10 cellular contexts compared by ENCODE assay signal in genomic region chr16:4319454-4319853, GRCh38. TPM values are rescaled to one million over a fixed set of nuclear protein-coding genes. Genes with fewer than 3 reads are reported as not detected.
DNase-seq lines count a peak whose midpoint lies in the region; ATAC-seq, FAIRE-seq and TF ChIP-seq lines count a peak whose summit lies in the region.
"Had no signal": no experiment of that assay in that cellular context is flagged by ENCODE, and none has a peak within 500 bp of the region (broad histone marks: within the 10 kb centered on the region; RNA-seq: fewer than 3 reads in every experiment).

No MANE protein-coding gene starts in this region.

- no peak overlapping the region for H3K27ac ChIP-seq in keratinocyte (ENCODE audit: control insufficient read depth, insufficient read depth, low read length)
- peak overlapping the region; percentile 21 to 94 (median 93) for H3K27ac ChIP-seq in thyroid gland

- H3K9me3 ChIP-seq in keratinocyte (ENCODE audit: control insufficient read depth, low read depth, low read length) (no peaks in the 10 kb centered on the region), thyroid gland (no peaks in the 10 kb centered on the region)
- H3K9me3 ChIP-seq: left lung had no signal

- H3K4me2 ChIP-seq in keratinocyte (ENCODE audit: control insufficient read depth, extremely low read depth, insufficient read depth, low read depth, low read length): peak overlapping the region; percentile 56

- H3K36me3 ChIP-seq in keratinocyte (ENCODE audit: control insufficient read depth in 2 of 2, extremely low read depth in 1 of 2, insufficient read depth in 2 of 2, low read length in 2 of 2) (no peaks in the 10 kb centered on the region), thyroid gland (no peaks in the 10 kb centered on the region)
- H3K36me3 ChIP-seq: left lung had no signal

- peaks cover 46% of the 10 kb centered on the region for H3K4me1 ChIP-seq in keratinocyte (ENCODE audit: control insufficient read depth, extremely low read depth, insufficient read depth, low read length)
- peaks cover 76 to 80% of the 10 kb centered on the region in 2 donors for H3K4me1 ChIP-seq in thyroid gland

- H3K27me3 ChIP-seq in keratinocyte (ENCODE audit: control insufficient read depth, extremely low read depth, insufficient read depth, low read length): peaks cover 7% of the 10 kb centered on the region
- H3K27me3 ChIP-seq in thyroid gland: no peaks in the 10 kb centered on the region

- no peak for TF ChIP-seq CTCF in keratinocyte (optimal IDR thresholded peaks at IDR 0.05 in 1 of 3, IDR thresholded peaks at IDR 0.05 in 1 of 3, conservative IDR thresholded peaks at IDR 0.05 in 1 of 3; ENCODE audit: extremely low read depth in 1 of 3, insufficient read depth in 2 of 3, low read length in 3 of 3)
- TF ChIP-seq CTCF in thyroid gland (IDR thresholded peaks at IDR 0.05): no peak

- peak; percentile 58 for ATAC-seq in activated CD4-positive, alpha-beta T cell treated with anti-CD3 and anti-CD28 coated beads for 36 hours
- ATAC-seq: left lung had no signal

- no peak overlapping the region for H3K9ac ChIP-seq in keratinocyte (ENCODE audit: control insufficient read depth, extremely low read depth, insufficient read depth, low read length)

- CTCF ChIA-PET in activated CD4-positive, alpha-beta T cell treated with anti-CD3 and anti-CD28 coated beads for 36 hours (lab: Charles Lee): interaction anchor here (1.6 to 2.8 kb wide), 2 partner anchors 9 to 11 kb away, joined by 5 to 7 read pairs; no protein-coding TSS in a partner anchor

- H3K79me2 ChIP-seq in keratinocyte (ENCODE audit: control insufficient read depth, insufficient read depth, low read length): peaks cover 66% of the 10 kb centered on the region

- intact Hi-C loops in activated CD4-positive, alpha-beta T cell treated with anti-CD3 and anti-CD28 coated beads for 36 hours (cut with DNase I, micrococcal nuclease): no loop called here
- intact Hi-C loops in thyroid gland (cut with DNase I): no loop called here

- dilution Hi-C loops in keratinocyte (cut with MboI; ENCODE audit: extremely low pct_ligation_motif_present, low sequenced_read_pairs): no loop called here

- 44% methylated on average over 9 of the region's 13 CpGs; no CpG with 5 or more reads in 1 of the 2 donors for WGBS in thyroid gland, 2 donors

- DNase-seq in activated CD4-positive, alpha-beta T cell treated with anti-CD3 and anti-CD28 coated beads for 36 hours: peak; percentile 72
- no peak for DNase-seq in activated CD4-positive, alpha-beta T cell treated with anti-CD3 and anti-CD28 coated beads for 1 hour
- DNase-seq in activated CD8-positive, alpha-beta memory T cell treated with anti-CD3 and anti-CD28 coated beads for 24 hours: peak; percentile 86
- DNase-seq in keratinocyte (ENCODE audit: low read depth, low spot score) (no peak), thyroid gland (peak; percentile 53 to 62), KBM-7 (no peak), NCI-H1930 (lab: John Stamatoyannopoulos, UW) (no peak), SKM-1 (lab: John Stamatoyannopoulos, UW; ENCODE audit: unreplicated experiment) (no peak)

- H3K36me3 Mint-ChIP-seq in activated CD4-positive, alpha-beta T cell treated with anti-CD3 and anti-CD28 coated beads for 36 hours (ENCODE audit: low read depth): no peaks in the 10 kb centered on the region

- H3K9me1 ChIP-seq in keratinocyte (ENCODE audit: control insufficient read depth, extremely low read depth, insufficient read depth, low read length): peaks cover 2% of the 10 kb centered on the region

- H3K27me3 Mint-ChIP-seq in activated CD4-positive, alpha-beta T cell treated with anti-CD3 and anti-CD28 coated beads for 36 hours: peaks cover 6% of the 10 kb centered on the region

- FAIRE-seq in keratinocyte (lab: Jason Lieb, UNC): no peak

- H2AFZ ChIP-seq in keratinocyte (ENCODE audit: control insufficient read depth, low read length): no peak overlapping the region

- POLR2A ChIA-PET in activated CD4-positive, alpha-beta T cell treated with anti-CD3 and anti-CD28 coated beads for 36 hours (lab: Charles Lee): no interaction called here

- H3K4me3 Mint-ChIP-seq in activated CD4-positive, alpha-beta T cell treated with anti-CD3 and anti-CD28 coated beads for 36 hours: no peak overlapping the region

- peaks cover 7% of the 10 kb centered on the region for H4K20me1 ChIP-seq in keratinocyte (ENCODE audit: control insufficient read depth, extremely low read depth, insufficient read depth, low read length)

- H3K4me3 ChIP-seq in keratinocyte (ENCODE audit: control insufficient read depth in 2 of 3, extremely low read depth in 1 of 3, insufficient read depth in 2 of 3, low read depth in 1 of 3, low read length in 3 of 3): peak overlapping the region in 1 of 3 experiments; percentile 27
- no peak overlapping the region for H3K4me3 ChIP-seq in thyroid gland (replicated peaks in 1 of 3)
- H3K4me3 ChIP-seq: left lung, SK-N-MC had no signal

- TF ChIP-seq POLR2A in thyroid gland (IDR thresholded peaks at IDR 0.05): no peak

- no peak overlapping the region for H3K27ac Mint-ChIP-seq in activated CD4-positive, alpha-beta T cell treated with anti-CD3 and anti-CD28 coated beads for 36 hours

- H3K4me1 Mint-ChIP-seq in activated CD4-positive, alpha-beta T cell treated with anti-CD3 and anti-CD28 coated beads for 36 hours: peaks cover 8% of the 10 kb centered on the region

- H3K9me3 Mint-ChIP-seq in activated CD4-positive, alpha-beta T cell treated with anti-CD3 and anti-CD28 coated beads for 36 hours (ENCODE audit: low read depth): no peaks in the 10 kb centered on the region

- in situ Hi-C loops in KBM-7 (cut with MboI; ENCODE audit: low pct_unique_long_range_greater_than_20kb, low sequenced_read_pairs): no loop called here

RNA-seq across cellular contexts. Expression of gene GLIS2, which starts 3.6 kb away (rescaled TPM):
- under 1 TPM; 0.27 to 0.30 TPM for total RNA-seq in activated CD4-positive, alpha-beta T cell treated with anti-CD3 and anti-CD28 coated beads for 36 hours
- polyA plus RNA-seq in keratinocyte: 0.63 to 2.3 TPM (median 1.0 TPM) in 3 replicates
- polyA plus RNA-seq in keratinocyte (2011; ENCODE audit: low read depth): 1.1 TPM
- polyA plus RNA-seq in keratinocyte (2011; cell fraction: cytosol; rRNA removed): 1.6 and 3.7 TPM in 2 replicates
- polyA plus RNA-seq in keratinocyte (2011; cell fraction: nucleus; rRNA removed): 4.6 and 5.9 TPM in 2 replicates
- 2.9 and 5.1 TPM in 2 replicates for polyA plus RNA-seq in keratinocyte (2012; ENCODE audit: low replicate concordance)
- polyA minus RNA-seq in keratinocyte: 1.7 to 9.7 TPM (median 1.9 TPM) in 3 replicates
- polyA minus RNA-seq in keratinocyte (2011; cell fraction: cytosol; rRNA and poly(A)+ RNA removed): 6.5 TPM
- polyA minus RNA-seq in keratinocyte (2011; cell fraction: nucleus; rRNA and poly(A)+ RNA removed): 2.2 TPM in 2 replicates
- 1 to 10 TPM; 5.5 to 7.6 (median 6.7) TPM for total RNA-seq in thyroid gland

RNA-seq across cellular contexts. Expression of gene PAM16, which starts 31.7 kb away (rescaled TPM):
- 10 to 100 TPM; 62.8 to 67.8 TPM for total RNA-seq in activated CD4-positive, alpha-beta T cell treated with anti-CD3 and anti-CD28 coated beads for 36 hours
- polyA plus RNA-seq in keratinocyte: 25.0 to 41.2 TPM (median 32.7 TPM) in 3 replicates
- polyA plus RNA-seq in keratinocyte (2011; ENCODE audit: low read depth): 22.4 TPM
- 15.6 and 27.6 TPM in 2 replicates for polyA plus RNA-seq in keratinocyte (2011; cell fraction: cytosol; rRNA removed)
- 29.2 and 38.2 TPM in 2 replicates for polyA plus RNA-seq in keratinocyte (2011; cell fraction: nucleus; rRNA removed)
- 33.9 and 36.4 TPM in 2 replicates for polyA plus RNA-seq in keratinocyte (2012; ENCODE audit: low replicate concordance)
- polyA minus RNA-seq in keratinocyte: 7.3 to 8.6 TPM (median 8.0 TPM) in 3 replicates
- polyA minus RNA-seq in keratinocyte (2011; cell fraction: cytosol; rRNA and poly(A)+ RNA removed): 15.9 TPM
- 9.5 and 11.3 TPM in 2 replicates for polyA minus RNA-seq in keratinocyte (2011; cell fraction: nucleus; rRNA and poly(A)+ RNA removed)
- total RNA-seq in thyroid gland: 10 to 100 TPM in 3 of 4 donors, 1 to 10 TPM in 1; 5.6 to 60.2 (median 27.3) TPM

RNA-seq across cellular contexts. Expression of gene TFAP4, which starts 46.6 kb away (rescaled TPM):
- total RNA-seq in activated CD4-positive, alpha-beta T cell treated with anti-CD3 and anti-CD28 coated beads for 36 hours: 10 to 100 TPM; 31.0 to 42.4 TPM
- polyA plus RNA-seq in keratinocyte: 4.9 to 9.2 TPM (median 6.7 TPM) in 3 replicates
- polyA plus RNA-seq in keratinocyte (2011; ENCODE audit: low read depth): 6.1 TPM
- polyA plus RNA-seq in keratinocyte (2011; cell fraction: cytosol; rRNA removed): 2.0 and 3.6 TPM in 2 replicates
- 3.5 and 4.4 TPM in 2 replicates for polyA plus RNA-seq in keratinocyte (2011; cell fraction: nucleus; rRNA removed)
- 5.0 and 10.4 TPM in 2 replicates for polyA plus RNA-seq in keratinocyte (2012; ENCODE audit: low replicate concordance)
- 7.8 to 17.9 TPM (median 17.2 TPM) in 3 replicates for polyA minus RNA-seq in keratinocyte
- polyA minus RNA-seq in keratinocyte (2011; cell fraction: cytosol; rRNA and poly(A)+ RNA removed): 14.8 TPM
- polyA minus RNA-seq in keratinocyte (2011; cell fraction: nucleus; rRNA and poly(A)+ RNA removed): 2.0 and 2.8 TPM in 2 replicates
- 1 to 10 TPM; 3.8 to 6.3 (median 5.4) TPM for total RNA-seq in thyroid gland

RNA-seq across cellular contexts. Expression of gene VASN, which starts 52.2 kb away (rescaled TPM):
- total RNA-seq in activated CD4-positive, alpha-beta T cell treated with anti-CD3 and anti-CD28 coated beads for 36 hours: not detected
- 0.37 to 1.1 TPM (median 0.46 TPM) in 3 replicates for polyA plus RNA-seq in keratinocyte
- polyA plus RNA-seq in keratinocyte (2011; ENCODE audit: low read depth): 4.4 TPM
- 0.29 and 0.88 TPM in 2 replicates for polyA plus RNA-seq in keratinocyte (2011; cell fraction: cytosol; rRNA removed)
- 2.5 and 3.9 TPM in 2 replicates for polyA plus RNA-seq in keratinocyte (2011; cell fraction: nucleus; rRNA removed)
- polyA plus RNA-seq in keratinocyte (2012; ENCODE audit: low replicate concordance): 0.71 and 6.3 TPM in 2 replicates
- 0.59 to 0.99 TPM (median 0.80 TPM) in 3 replicates for polyA minus RNA-seq in keratinocyte
- polyA minus RNA-seq in keratinocyte (2011; cell fraction: cytosol; rRNA and poly(A)+ RNA removed): 2.7 TPM
- 3.3 and 3.5 TPM in 2 replicates for polyA minus RNA-seq in keratinocyte (2011; cell fraction: nucleus; rRNA and poly(A)+ RNA removed)
- total RNA-seq in thyroid gland: 10 to 100 TPM; 21.9 to 47.0 (median 28.8) TPM

Comparison
In these comparisons a context has a peak if more than half of its experiments do, and no peak if none do; other contexts are left out.
1. DNase-seq: peak in activated CD4-positive, alpha-beta T cell treated with anti-CD3 and anti-CD28 coated beads for 36 hours (single experiment), activated CD8-positive, alpha-beta memory T cell treated with anti-CD3 and anti-CD28 coated beads for 24 hours (single experiment) and thyroid gland (2 of 2); none in activated CD4-positive, alpha-beta T cell treated with anti-CD3 and anti-CD28 coated beads for 1 hour (single experiment), keratinocyte (single experiment), KBM-7 (single experiment), NCI-H1930 (0 of 2) and SKM-1 (single experiment).
2. RNA of gene GLIS2, which starts 3.6 kb away (total RNA-seq): 5.5 to 7.6 TPM in thyroid gland; 0.27 to 0.30 TPM in activated CD4-positive, alpha-beta T cell treated with anti-CD3 and anti-CD28 coated beads for 36 hours; every median in the first group is over 4 times any median in the second.
3. RNA of gene TFAP4, which starts 46.6 kb away (total RNA-seq): 31.0 to 42.4 TPM in activated CD4-positive, alpha-beta T cell treated with anti-CD3 and anti-CD28 coated beads for 36 hours; 3.8 to 6.3 TPM in thyroid gland; every median in the first group is over 4 times any median in the second.